Comparison of ENCODE assay signal across 8 cellular contexts in genomic region chr18:36766836-36767235, GRCh38.
"Had no signal": no experiment of that assay in that cellular context is flagged by ENCODE, and none has a peak within 500 bp of the region (broad histone marks: within the 10 kb centered on the region; RNA-seq: fewer than 3 reads in every experiment).

No MANE protein-coding gene starts in this region.

- H3K27ac ChIP-seq: GM23248 had no signal

- ATAC-seq: HCT116, K562 had no signal

- DNase-seq: GM23248, GOT3, H7, IMR-90, KG1 had no signal

- H3K4me1 ChIP-seq: HAP-1 had no signal

- H3K36me3 ChIP-seq: HAP-1 had no signal

- H3K9me3 ChIP-seq: HAP-1 had no signal

- H3K4me3 ChIP-seq: GM23248, HAP-1, K562 had no signal
